ENCODE assay signal across 8 cellular contexts in the genomic region with DNA sequence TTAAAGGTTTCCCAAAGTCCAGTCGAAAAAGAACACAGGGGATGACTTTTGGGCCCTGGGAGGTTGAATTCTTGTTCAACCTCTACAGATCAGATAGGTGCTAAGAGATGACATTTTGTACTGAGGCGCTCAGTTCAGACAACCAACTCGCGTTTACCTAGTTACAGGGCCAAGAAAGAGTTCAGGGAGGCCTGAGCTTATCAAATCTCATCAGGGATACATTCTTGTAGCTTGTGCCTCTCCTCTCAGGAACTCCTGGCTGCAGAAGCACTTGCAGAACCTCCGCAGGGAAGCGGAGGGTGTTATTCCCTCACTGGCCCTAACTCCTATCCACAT. TPM values are rescaled to one million over a fixed set of nuclear protein-coding genes. Genes with fewer than 3 reads are reported as not detected.
A peak's percentile ranks its signal among the peaks of the same experiment; 100 is the strongest.
DNase-seq lines count a peak whose midpoint lies in the region; ATAC-seq and TF ChIP-seq lines count a peak whose summit lies in the region.

No MANE protein-coding gene starts in this region.

- no peak for ATAC-seq in central memory CD8-positive, alpha-beta T cell (replicated peaks; ENCODE audit: extremely low read depth, poor library complexity, severe bottlenecking)
- ATAC-seq in mucosa of descending colon (no peak), GM21737 (IDR thresholded peaks at IDR 0.05; ENCODE audit: unreplicated experiment) (no peak)

- TF ChIP-seq CTCF in A673 (conservative IDR thresholded peaks at IDR 0.05; ENCODE audit: low read depth, low read length) (no peak), mucosa of descending colon (IDR thresholded peaks at IDR 0.05) (no peak)

- H3K27ac Mint-ChIP-seq in central memory CD8-positive, alpha-beta T cell (ENCODE audit: low read depth): peak overlapping the region; percentile 96

- H3K9me3 ChIP-seq in A673 (ENCODE audit: low read depth, low read length, poor library complexity, severe bottlenecking) (peaks cover 38% of the 10 kb centered on the region), mucosa of descending colon (peaks cover 47% of the 10 kb centered on the region)

- peaks cover 2% of the 10 kb centered on the region for H3K4me1 ChIP-seq in A673 (ENCODE audit: insufficient read depth, low read length, poor library complexity, severe bottlenecking)
- H3K4me1 ChIP-seq in mucosa of descending colon (ENCODE audit: low read depth): peaks cover 4% of the 10 kb centered on the region

- H3K4me3 ChIP-seq in A673 (ENCODE audit: low read depth, low read length, poor library complexity, severe bottlenecking): peak overlapping the region; percentile 78
- H3K4me3 ChIP-seq in Jurkat, Clone E6-1 (ENCODE audit: low read length): peak overlapping the region; percentile 91
- H3K4me3 ChIP-seq in mucosa of descending colon: peak overlapping the region; percentile 75

- peaks cover 47% of the 10 kb centered on the region for H3K36me3 ChIP-seq in A673 (ENCODE audit: insufficient read depth, low read length, poor library complexity, severe bottlenecking)
- H3K36me3 ChIP-seq in mucosa of descending colon (ENCODE audit: low read depth): peaks cover 20% of the 10 kb centered on the region

- DNase-seq in A673 (ENCODE audit: low spot score) (no peak), mucosa of descending colon (no peak), GM03348 (ENCODE audit: low spot score) (no peak), AG20443 (ENCODE audit: low spot score) (no peak)
- DNase-seq in Jurkat, Clone E6-1 (ENCODE audit: low read depth, low spot score): no peak
- DNase-seq in central memory CD8-positive, alpha-beta T cell (ENCODE audit: low spot score in 2 of 2): no peak
- no peak for DNase-seq in stimulated activated naive CD4-positive, alpha-beta T cell treated with Interleukin-2 at 50 U/mL for 16 hours (lab: John Stamatoyannopoulos, UW)

- intact Hi-C loops in A673 (cut with micrococcal nuclease; ENCODE audit: unreplicated experiment) (no loop called here), mucosa of descending colon (cut with DNase I, micrococcal nuclease) (no loop called here)

- H3K9me3 Mint-ChIP-seq in central memory CD8-positive, alpha-beta T cell: peaks cover 31% of the 10 kb centered on the region

- BruUV-seq in A673 (replicated peaks; lab: Mats Ljungman, UMichigan): no TSS peak

- H3K36me3 Mint-ChIP-seq in central memory CD8-positive, alpha-beta T cell (ENCODE audit: insufficient read depth): peaks cover 32% of the 10 kb centered on the region

- peaks cover 35% of the 10 kb centered on the region for H3K4me1 Mint-ChIP-seq in central memory CD8-positive, alpha-beta T cell

- no peaks in the 10 kb centered on the region for H3K27me3 Mint-ChIP-seq in central memory CD8-positive, alpha-beta T cell

- H3K27me3 ChIP-seq in A673 (replicated peaks; ENCODE audit: insufficient read depth, low read depth, low read length, poor library complexity): no peaks in the 10 kb centered on the region

- peak overlapping the region; percentile 74 for H3K27ac ChIP-seq in A673 (ENCODE audit: low read depth, low read length, poor library complexity, severe bottlenecking)

- POLR2A ChIA-PET in A673 (lab: Charles Lee; ENCODE audit: low non-redundant PET): no interaction called here

- CTCF ChIA-PET in A673 (lab: Charles Lee): no interaction called here

- H3K4me3 Mint-ChIP-seq in central memory CD8-positive, alpha-beta T cell: peak overlapping the region; percentile 98

RNA-seq across cellular contexts. Expression of a gene that starts 0.8 kb away (rescaled TPM):
- total RNA-seq in A673 (2021) (10.3 and 15.8 TPM in 2 replicates), mucosa of descending colon (10 to 100 TPM; 10.4 to 16.5 (median 14.5) TPM)
- polyA plus RNA-seq in Jurkat, Clone E6-1 (2012; ENCODE audit: insufficient read depth, insufficient read length): 11.1 TPM

RNA-seq across cellular contexts. Expression of a gene that starts 20.0 kb away (rescaled TPM):
- total RNA-seq in A673 (2021): 4.4 and 5.3 TPM in 2 replicates
- 10.2 TPM for polyA plus RNA-seq in Jurkat, Clone E6-1 (2012; ENCODE audit: insufficient read depth, insufficient read length)
- 1 to 10 TPM; 2.6 to 9.2 (median 2.9) TPM for total RNA-seq in mucosa of descending colon

RNA-seq across cellular contexts. Expression of a gene that starts 22.0 kb away (rescaled TPM):
- 18.2 and 19.5 TPM in 2 replicates for total RNA-seq in A673 (2021)
- polyA plus RNA-seq in Jurkat, Clone E6-1 (2012; ENCODE audit: insufficient read depth, insufficient read length): 6.2 TPM
- 10 to 100 TPM; 16.4 to 25.2 (median 20.4) TPM for total RNA-seq in mucosa of descending colon

RNA-seq across cellular contexts. Expression of a gene that starts 38.4 kb away (rescaled TPM):
- 4.0 and 4.4 TPM in 2 replicates for total RNA-seq in A673 (2021)
- polyA plus RNA-seq in Jurkat, Clone E6-1 (2012; ENCODE audit: insufficient read depth, insufficient read length): 0.15 TPM
- total RNA-seq in mucosa of descending colon: 10 to 100 TPM in 1 of 3 donors, 1 to 10 TPM in 1, under 1 TPM in 1; 0.72 to 13.7 (median 1.5) TPM
